13 cellular contexts compared by ENCODE assay signal in genomic region chr3:61649381-61650170, GRCh38.
DNase-seq lines count a peak whose midpoint lies in the region; ATAC-seq and TF ChIP-seq lines count a peak whose summit lies in the region.
"Had no signal": no experiment of that assay in that cellular context is flagged by ENCODE, and none has a peak within 500 bp of the region (broad histone marks: within the 10 kb centered on the region; RNA-seq: fewer than 3 reads in every experiment).

No MANE protein-coding gene starts in this region.

- H3K36me3 ChIP-seq in gastroesophageal sphincter (no peaks in the 10 kb centered on the region), gastrocnemius medialis (no peaks in the 10 kb centered on the region), tibial nerve (no peaks in the 10 kb centered on the region), adrenal gland (replicated peaks in 1 of 2) (no peaks in the 10 kb centered on the region)
- H3K36me3 ChIP-seq: BLaER1 had no signal

- TF ChIP-seq EP300 in gastroesophageal sphincter (IDR thresholded peaks at IDR 0.05) (no peak), tibial nerve (IDR thresholded peaks at IDR 0.05) (no peak)

- intact Hi-C loops in gastrocnemius medialis (cut with DNase I; ENCODE audit: low total_unique reads) (no loop called here), adrenal gland (cut with DNase I) (no loop called here)

- 66 to 88% methylated on average over 2 to 4 of the region's 5 CpGs for WGBS in gastroesophageal sphincter (ENCODE audit: low coverage in 1 of 2), 2 donors
- WGBS in tibial nerve, 2 donors: 72 to 73% methylated on average over 5 of the region's 5 CpGs
- WGBS in adrenal gland, 4 donors: 69 to 75% (median 73%) methylated on average over 5 of the region's 5 CpGs

- in situ Hi-C loops in G401 (cut with HindIII; ENCODE audit: low sequenced_read_pairs) (no loop called here), gastrocnemius medialis (cut with MboI; ENCODE audit: low sequenced_read_pairs in 4 of 4) (no loop called here)

- TF ChIP-seq POLR2A in gastroesophageal sphincter (IDR thresholded peaks at IDR 0.05): no peak
- TF ChIP-seq POLR2A in gastrocnemius medialis (IDR thresholded peaks at IDR 0.05): no peak
- no peak for TF ChIP-seq POLR2A in tibial nerve (IDR thresholded peaks at IDR 0.05)
- TF ChIP-seq POLR2A in adrenal gland (IDR thresholded peaks at IDR 0.05): no peak

- DNase-seq in G401 (ENCODE audit: low spot score): peak; percentile 28
- peak; percentile 82 for DNase-seq in NCI-H82 treated with DMSO at 0.1 percent for 48 hours (lab: John Stamatoyannopoulos, UW; ENCODE audit: unreplicated experiment)
- no peak for DNase-seq in gastrocnemius medialis
- DNase-seq in tibial nerve (ENCODE audit: low spot score in 2 of 2): no peak
- no peak for DNase-seq in pons (ENCODE audit: low spot score)
- no peak for DNase-seq in adrenal gland
- DNase-seq: NCI-H1436, NCI-H2029 treated with DMSO at 0.1 percent for 48 hours, NCI-H510A treated with DMSO at 0.1 percent for 48 hours, SIG-M5 had no signal

- TF ChIP-seq CTCF in gastroesophageal sphincter (IDR thresholded peaks at IDR 0.05) (no peak), gastrocnemius medialis (IDR thresholded peaks at IDR 0.05 in 4 of 5, conservative IDR thresholded peaks at IDR 0.05 in 1 of 5) (no peak), tibial nerve (IDR thresholded peaks at IDR 0.05) (no peak), adrenal gland (IDR thresholded peaks at IDR 0.05) (no peak)

- no peaks in the 10 kb centered on the region for H3K9me3 ChIP-seq in gastroesophageal sphincter
- no peaks in the 10 kb centered on the region for H3K9me3 ChIP-seq in gastrocnemius medialis
- peaks cover 0 to 7% (median 0%) of the 10 kb centered on the region in 4 donors for H3K9me3 ChIP-seq in tibial nerve
- H3K9me3 ChIP-seq in adrenal gland (replicated peaks in 1 of 3): no peaks in the 10 kb centered on the region

- ATAC-seq in gastroesophageal sphincter: no peak
- no peak for ATAC-seq in gastrocnemius medialis
- ATAC-seq in GM18873 (IDR thresholded peaks at IDR 0.05; ENCODE audit: low FRiP score, unreplicated experiment): no peak

- no peak overlapping the region for H3K4me3 ChIP-seq in gastroesophageal sphincter
- no peak overlapping the region for H3K4me3 ChIP-seq in gastrocnemius medialis
- H3K4me3 ChIP-seq in tibial nerve: no peak overlapping the region
- H3K4me3 ChIP-seq in adrenal gland: no peak overlapping the region
- H3K4me3 ChIP-seq: BLaER1 had no signal

- peaks cover 0 to 19% (median 3%) of the 10 kb centered on the region in 3 donors for H3K4me1 ChIP-seq in gastroesophageal sphincter
- peaks cover 30 to 42% of the 10 kb centered on the region in 2 donors for H3K4me1 ChIP-seq in gastrocnemius medialis
- peaks cover 0 to 14% (median 0%) of the 10 kb centered on the region in 4 donors for H3K4me1 ChIP-seq in tibial nerve
- peaks cover 5 to 12% of the 10 kb centered on the region in 2 donors for H3K4me1 ChIP-seq in adrenal gland (replicated peaks in 1 of 2)
- H3K4me1 ChIP-seq: BLaER1 had no signal

- H3K27ac ChIP-seq in gastroesophageal sphincter: peak overlapping the region in 3 of 4 donors; percentile 11 to 53 (median 48)
- peak overlapping the region in 3 of 4 donors; percentile 8 to 35 (median 20) for H3K27ac ChIP-seq in gastrocnemius medialis
- H3K27ac ChIP-seq in tibial nerve: no peak overlapping the region
- H3K27ac ChIP-seq in adrenal gland: peak overlapping the region in 1 of 5 donors; percentile 13
- H3K27ac ChIP-seq: BLaER1 had no signal

- H3K27me3 ChIP-seq in gastroesophageal sphincter (no peaks in the 10 kb centered on the region), gastrocnemius medialis (no peaks in the 10 kb centered on the region), tibial nerve (no peaks in the 10 kb centered on the region), adrenal gland (no peaks in the 10 kb centered on the region)
- H3K27me3 ChIP-seq: BLaER1 had no signal

Comparison
In these comparisons a context has a peak if more than half of its experiments do, and no peak if none do; other contexts are left out.
1. DNase-seq: peak in G401 (single experiment) and NCI-H82 treated with DMSO at 0.1 percent for 48 hours (single experiment); none in gastrocnemius medialis (0 of 2), tibial nerve (0 of 2), pons (single experiment) and adrenal gland (0 of 7).
2. H3K27ac ChIP-seq: peak in gastroesophageal sphincter (3 of 4) and gastrocnemius medialis (3 of 4); none in tibial nerve (0 of 4).